ENCODE assay signal across 11 cellular contexts in the genomic region with DNA sequence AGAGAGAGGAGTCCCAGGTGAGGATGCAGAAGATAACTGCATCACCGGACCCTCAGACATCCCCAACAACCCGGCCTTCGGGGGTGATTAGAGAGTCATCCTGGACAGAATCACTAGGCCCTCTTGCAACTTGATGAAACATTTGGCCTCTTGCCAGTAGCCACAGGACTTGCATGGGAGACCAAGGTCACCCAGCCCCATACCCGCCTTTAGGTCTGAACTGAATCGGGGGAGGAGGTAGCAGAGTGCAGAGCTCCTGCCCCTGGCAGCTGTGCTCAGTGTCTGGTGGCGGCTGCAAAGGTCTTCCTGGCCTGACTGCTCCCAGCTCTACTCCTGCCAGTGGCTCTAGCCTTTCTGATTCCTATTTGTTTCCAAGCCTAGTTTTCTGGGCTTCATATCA. TPM values are rescaled to one million over a fixed set of nuclear protein-coding genes. Genes with fewer than 3 reads are reported as not detected.
A peak's percentile ranks its signal among the peaks of the same experiment; 100 is the strongest.
DNase-seq lines count a peak whose midpoint lies in the region; ATAC-seq and TF ChIP-seq lines count a peak whose summit lies in the region.
"Had no signal": no experiment of that assay in that cellular context is flagged by ENCODE, and none has a peak within 500 bp of the region (broad histone marks: within the 10 kb centered on the region; RNA-seq: fewer than 3 reads in every experiment).

No MANE protein-coding gene starts in this region.

- H3K4me1 Mint-ChIP-seq in neural progenitor cell, result peaks cover 29% of the 10 kb centered on the region

- TF ChIP-seq EP300 in transverse colon (IDR thresholded peaks at IDR 0.05; ENCODE audit: low read depth), result no peak

- H3K27ac Mint-ChIP-seq in neural progenitor cell, result no peak overlapping the region
- H3K27ac Mint-ChIP-seq: CD4-positive, alpha-beta T cell had no signal

- peaks cover 61% of the 10 kb centered on the region for H3F3A ChIP-seq in neural progenitor cell (ENCODE audit: low read depth)

- peaks cover 6% of the 10 kb centered on the region for H3K27me3 Mint-ChIP-seq in neural progenitor cell (ENCODE audit: insufficient read depth, low read depth)
- H3K27me3 Mint-ChIP-seq: CD4-positive, alpha-beta T cell; central memory CD8-positive, alpha-beta T cell had no signal

- H3K79me2 ChIP-seq in neural progenitor cell (ENCODE audit: low read depth), result no peaks in the 10 kb centered on the region
- H3K79me2 ChIP-seq: parathyroid adenoma had no signal

- peak; percentile 43 for ATAC-seq in GM21515 (IDR thresholded peaks at IDR 0.05; ENCODE audit: unreplicated experiment)

- H3K9ac ChIP-seq in BLaER1, result no peak overlapping the region
- no peak overlapping the region for H3K9ac ChIP-seq in neural progenitor cell
- H3K9ac ChIP-seq: parathyroid adenoma had no signal

- H2AFZ ChIP-seq in neural progenitor cell (replicated peaks), result no peak overlapping the region
- H2AFZ ChIP-seq: parathyroid adenoma had no signal

- H3K27ac ChIP-seq in BLaER1, result no peak overlapping the region
- no peak overlapping the region for H3K27ac ChIP-seq in transverse colon
- no peak overlapping the region for H3K27ac ChIP-seq in neural progenitor cell
- H3K27ac ChIP-seq: parathyroid adenoma had no signal

- no peaks in the 10 kb centered on the region for H4K20me1 ChIP-seq in BLaER1
- no peaks in the 10 kb centered on the region for H4K20me1 ChIP-seq in neural progenitor cell (ENCODE audit: low read depth)

- TF ChIP-seq CTCF in fibroblast of pulmonary artery (IDR thresholded peaks at IDR 0.05; ENCODE audit: low read length, missing control alignments) (no peak), transverse colon (IDR thresholded peaks at IDR 0.05) (no peak), lower leg skin (IDR thresholded peaks at IDR 0.05) (no peak), neural progenitor cell (IDR thresholded peaks at IDR 0.05) (no peak)

- H3K4me3 Mint-ChIP-seq in neural progenitor cell, result no peak overlapping the region
- H3K4me3 Mint-ChIP-seq: CD4-positive, alpha-beta T cell; central memory CD8-positive, alpha-beta T cell had no signal

- H3K36me3 ChIP-seq in BLaER1 (peaks cover 27% of the 10 kb centered on the region), transverse colon (no peaks in the 10 kb centered on the region), neural progenitor cell (no peaks in the 10 kb centered on the region)

- TF ChIP-seq POLR2A in transverse colon (IDR thresholded peaks at IDR 0.05), result no peak
- TF ChIP-seq POLR2A in lower leg skin (IDR thresholded peaks at IDR 0.05), result no peak

- H3K4me1 ChIP-seq in BLaER1 (peaks cover 60% of the 10 kb centered on the region), transverse colon (peaks cover 0 to 7% (median 0%) of the 10 kb centered on the region in 4 donors), neural progenitor cell (peaks cover 32% of the 10 kb centered on the region)
- H3K4me1 ChIP-seq: parathyroid adenoma had no signal

- WGBS in transverse colon (ENCODE audit: low coverage in 1 of 2), 2 donors, result 84 to 100% methylated on average over 1 to 6 of the region's 6 CpGs
- WGBS in lower leg skin, 2 donors, result 81 to 94% methylated on average over 6 of the region's 6 CpGs

- no peaks in the 10 kb centered on the region for H3K9me3 Mint-ChIP-seq in neural progenitor cell
- H3K9me3 Mint-ChIP-seq: CD4-positive, alpha-beta T cell; central memory CD8-positive, alpha-beta T cell had no signal

- DNase-seq in NCI-H69 (lab: John Stamatoyannopoulos, UW) (peak; percentile 62), fibroblast of pulmonary artery (ENCODE audit: low read depth) (peak; percentile 45), transverse colon (no peak), lower leg skin (ENCODE audit: low spot score in 2 of 2) (no peak), neural progenitor cell (ENCODE audit: low spot score) (no peak), NCI-H187 (lab: John Stamatoyannopoulos, UW) (no peak)
- DNase-seq: CD4-positive, alpha-beta T cell had no signal

- H3K9me3 ChIP-seq in BLaER1, result no peaks in the 10 kb centered on the region
- no peaks in the 10 kb centered on the region for H3K9me3 ChIP-seq in transverse colon
- H3K9me3 ChIP-seq in neural progenitor cell (ENCODE audit: low read depth), result no peaks in the 10 kb centered on the region

- H3K4me2 ChIP-seq in BLaER1, result peak overlapping the region; percentile 65
- H3K4me2 ChIP-seq in neural progenitor cell, result no peak overlapping the region

- intact Hi-C loops in transverse colon (cut with DNase I; ENCODE audit: low total_unique reads), result no loop called here
- intact Hi-C loops in lower leg skin (cut with DNase I; ENCODE audit: low total_unique reads), result no loop called here

- H3K27me3 ChIP-seq in BLaER1, result no peaks in the 10 kb centered on the region
- H3K27me3 ChIP-seq in transverse colon, result no peaks in the 10 kb centered on the region
- H3K27me3 ChIP-seq in neural progenitor cell, result no peaks in the 10 kb centered on the region

- H3K36me3 Mint-ChIP-seq in neural progenitor cell, result peaks cover 4% of the 10 kb centered on the region

- in situ Hi-C loops in transverse colon (cut with MboI; ENCODE audit: low pct_ligation_motif_present in 1 of 4, low pct_unique_long_range_greater_than_20kb in 1 of 4, low sequenced_read_pairs in 3 of 4), result loop anchor here in 1 of 4 donors (5.0 kb wide), 1 partner anchor 81 kb away; no protein-coding TSS in a partner anchor

- H3K4me3 ChIP-seq in BLaER1, result no peak overlapping the region
- H3K4me3 ChIP-seq in fibroblast of pulmonary artery (replicated peaks; ENCODE audit: low read depth, low read length), result no peak overlapping the region
- no peak overlapping the region for H3K4me3 ChIP-seq in transverse colon
- no peak overlapping the region for H3K4me3 ChIP-seq in lower leg skin (ENCODE audit: low read depth, poor library complexity, severe bottlenecking)
- H3K4me3 ChIP-seq in neural progenitor cell, result no peak overlapping the region

RNA-seq across cellular contexts. Expression of gene PIF1, which starts 12.4 kb away (rescaled TPM):
- total RNA-seq in transverse colon (10 to 100 TPM in 1 of 4 donors, 1 to 10 TPM in 3; 1.1 to 49.8 (median 2.3) TPM), lower leg skin (1 to 10 TPM in 3 of 4 donors, under 1 TPM in 1; 0.25 to 2.5 (median 1.7) TPM), neural progenitor cell (ENCODE audit: low replicate concordance) (50.8 and 111 TPM in 2 replicates)

RNA-seq across cellular contexts. Expression of gene PLEKHO2, which starts 28.6 kb away (rescaled TPM):
- total RNA-seq in transverse colon (10 to 100 TPM in 2 of 4 donors, 1 to 10 TPM in 2; 4.6 to 12.3 (median 9.8) TPM), lower leg skin (10 to 100 TPM in 1 of 4 donors, 1 to 10 TPM in 3; 5.7 to 15.6 (median 7.3) TPM), neural progenitor cell (ENCODE audit: low replicate concordance) (7.7 and 15.7 TPM in 2 replicates)

RNA-seq across cellular contexts. Expression of gene RBPMS2, which starts 37.7 kb away (rescaled TPM):
- 10 to 100 TPM in 2 of 4 donors, 1 to 10 TPM in 2; 4.4 to 27.7 (median 11.5) TPM for total RNA-seq in transverse colon
- total RNA-seq in lower leg skin, result 1 to 10 TPM in 2 of 4 donors, under 1 TPM in 1, not detected in 1; 0.15 to 1.8 (median 1.1) TPM
- total RNA-seq in neural progenitor cell (ENCODE audit: low replicate concordance), result 0.15 and 1.8 TPM in 2 replicates
- total RNA-seq: CD4-positive, alpha-beta T cell had no signal

Comparison
In these comparisons a context has a peak if more than half of its experiments do, and no peak if none do; other contexts are left out.
1. DNase-seq: peak in NCI-H69 (single experiment) and fibroblast of pulmonary artery (single experiment); none in transverse colon (single experiment), lower leg skin (0 of 2), neural progenitor cell (single experiment) and NCI-H187 (0 of 2).